ENCODE assay signal across 21 cellular contexts in the genomic region with DNA sequence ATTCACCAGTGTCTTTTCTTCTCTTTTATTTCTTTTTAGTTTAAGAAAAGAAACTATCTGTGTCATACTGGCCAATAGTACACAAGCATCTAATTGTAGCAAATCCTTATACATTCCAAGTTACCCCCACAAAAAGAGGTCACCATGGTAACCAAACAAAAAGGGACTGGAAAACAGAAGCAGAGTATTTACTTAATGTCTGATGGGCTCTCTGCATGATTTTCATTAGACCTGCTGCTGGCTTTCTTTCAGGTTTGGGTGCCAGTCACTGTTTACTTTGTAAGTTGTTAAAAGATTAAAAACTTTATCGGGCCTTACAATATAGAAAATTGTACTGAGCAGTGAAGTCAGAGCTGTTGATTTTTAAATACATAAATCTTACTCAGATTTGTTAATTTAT.
A peak's percentile ranks its signal among the peaks of the same experiment; 100 is the strongest.
DNase-seq lines count a peak whose midpoint lies in the region; ATAC-seq and TF ChIP-seq lines count a peak whose summit lies in the region.
"Had no signal": no experiment of that assay in that cellular context is flagged by ENCODE, and none has a peak within 500 bp of the region (broad histone marks: within the 10 kb centered on the region; RNA-seq: fewer than 3 reads in every experiment).

No MANE protein-coding gene starts in this region.

- no peak for ATAC-seq in GM21515 (IDR thresholded peaks at IDR 0.05; ENCODE audit: unreplicated experiment)
- ATAC-seq: T-helper 17 cell had no signal

- no peak overlapping the region for H3K4me3 ChIP-seq in ectodermal cell (ENCODE audit: insufficient read depth, low read depth, low read length)
- no peak overlapping the region for H3K4me3 ChIP-seq in retinal pigment epithelial cell (ENCODE audit: low read length)
- no peak overlapping the region for H3K4me3 ChIP-seq in osteoblast (ENCODE audit: insufficient read depth, low read length)
- H3K4me3 ChIP-seq: coronary artery, esophagus squamous epithelium had no signal

- no peaks in the 10 kb centered on the region for H3K9me3 ChIP-seq in ectodermal cell (ENCODE audit: control insufficient read depth, low read length)
- no peaks in the 10 kb centered on the region for H3K9me3 ChIP-seq in osteoblast (ENCODE audit: low read depth, low read length)
- H3K9me3 ChIP-seq: esophagus squamous epithelium had no signal

- no peak for TF ChIP-seq CTCF in retinal pigment epithelial cell (conservative IDR thresholded peaks at IDR 0.05; ENCODE audit: low read depth, low read length)
- no peak for TF ChIP-seq CTCF in osteoblast (IDR thresholded peaks at IDR 0.05; ENCODE audit: extremely low read depth, low read depth, low read length)
- no peak for TF ChIP-seq CTCF in RWPE1 (conservative IDR thresholded peaks at IDR 0.05; ENCODE audit: low read depth)

- H3K27me3 ChIP-seq in ectodermal cell (ENCODE audit: control insufficient read depth, insufficient read depth, low read length, poor library complexity, severe bottlenecking): no peaks in the 10 kb centered on the region
- H3K27me3 ChIP-seq in osteoblast (ENCODE audit: insufficient read depth, low read length): no peaks in the 10 kb centered on the region
- H3K27me3 ChIP-seq: esophagus squamous epithelium had no signal

- peak overlapping the region; percentile 28 for H3K27ac ChIP-seq in ectodermal cell (ENCODE audit: insufficient read depth, low read depth, low read length, poor library complexity, severe bottlenecking)
- H3K27ac ChIP-seq in osteoblast (ENCODE audit: low read depth, low read length): no peak overlapping the region
- H3K27ac ChIP-seq in RWPE1: no peak overlapping the region
- H3K27ac ChIP-seq: coronary artery, esophagus squamous epithelium had no signal

- H3K4me1 ChIP-seq in ectodermal cell (ENCODE audit: control insufficient read depth, insufficient read depth, low read length): peaks cover 20% of the 10 kb centered on the region
- no peaks in the 10 kb centered on the region for H3K4me1 ChIP-seq in osteoblast (ENCODE audit: insufficient read depth, low read length)
- H3K4me1 ChIP-seq: esophagus squamous epithelium had no signal

- H3K36me3 ChIP-seq in ectodermal cell (ENCODE audit: control insufficient read depth, insufficient read depth, low read length) (no peaks in the 10 kb centered on the region), osteoblast (ENCODE audit: insufficient read depth, low read length) (no peaks in the 10 kb centered on the region)
- H3K36me3 ChIP-seq: esophagus squamous epithelium had no signal

- CTCF ChIA-PET in RWPE1 (lab: Yijun Ruan, JAX): no interaction called here

- H3K79me2 ChIP-seq in osteoblast (ENCODE audit: insufficient read depth, low read length): no peaks in the 10 kb centered on the region

- no peaks in the 10 kb centered on the region for H4K20me1 ChIP-seq in osteoblast (ENCODE audit: insufficient read depth, low read length)

- no peak overlapping the region for H2AFZ ChIP-seq in osteoblast (ENCODE audit: low read length)

- POLR2A ChIA-PET in RWPE1 (lab: Yijun Ruan, JAX; ENCODE audit: low non-redundant PET): no interaction called here

- peak; percentile 81 for DNase-seq in NCI-H146 (lab: John Stamatoyannopoulos, UW)
- no peak for DNase-seq in NCI-H146 treated with DMSO at 0.1 percent for 48 hours (lab: John Stamatoyannopoulos, UW; ENCODE audit: unreplicated experiment)
- peak; percentile 82 for DNase-seq in NCI-H345 (lab: John Stamatoyannopoulos, UW)
- peak; percentile 44 for DNase-seq in retinal pigment epithelial cell (ENCODE audit: low read depth)
- no peak for DNase-seq in osteoblast (ENCODE audit: insufficient read length, low spot score, missing footprints)
- no peak for DNase-seq in RWPE1 (ENCODE audit: low spot score)
- DNase-seq: 8988T; activated CD4-positive, alpha-beta T cell treated with anti-CD3 and anti-CD28 coated beads for 48 hours; activated naive CD8-positive, alpha-beta T cell treated with anti-CD3 and anti-CD28 coated beads, Interleukin-2, amount 10 ng/mL, durations not matched to agents 7 days and 5 days; CD4-positive, alpha-beta memory T cell; esophagus squamous epithelium; GF-D8; GOT3; Kasumi-1; NCI-H526; stimulated activated CD4-positive, alpha-beta T cell treated with anti-CD3 and anti-CD28 coated beads, Interleukin-12 subunit alpha, Interleukin-12 subunit beta, amount 100 ng/mL, for 4 hours; substantia nigra; T-helper 17 cell had no signal

- WGBS in ectodermal cell, 2 experiments: 67% methylated on average over 1 of the region's 1 CpG; no CpG with 5 or more reads in 1 of the 2 experiments

- H3K4me2 ChIP-seq in osteoblast (ENCODE audit: insufficient read depth, low read length): no peak overlapping the region

Comparison
In these comparisons a context has a peak if more than half of its experiments do, and no peak if none do; other contexts are left out.
1. DNase-seq: peak in NCI-H146 (single experiment), NCI-H345 (single experiment) and retinal pigment epithelial cell (single experiment); none in NCI-H146 treated with DMSO at 0.1 percent for 48 hours (single experiment), osteoblast (single experiment) and RWPE1 (single experiment).